14 cellular contexts compared by ENCODE assay signal in genomic region chr6:3782876-3783832, GRCh38.
"Had no signal": no experiment of that assay in that cellular context is flagged by ENCODE, and none has a peak within 500 bp of the region (broad histone marks: within the 10 kb centered on the region; RNA-seq: fewer than 3 reads in every experiment).

No MANE protein-coding gene starts in this region.

- H3K4me1 Mint-ChIP-seq: activated naive CD4-positive, alpha-beta T cell treated with anti-CD3 and anti-CD28 coated beads, Interleukin-2, amount 10 ng/mL, durations not matched to agents 7 days and 5 days; central memory CD8-positive, alpha-beta T cell had no signal

- ATAC-seq: effector memory CD8-positive, alpha-beta T cell; heart left ventricle; left lobe of liver; natural killer cell treated with Interleukin-12 subunit alpha and Interleukin-12 subunit beta and Interleukin-15 and Interleukin-18, amount 100 ng/mL, for 72 hours had no signal

- H3K36me3 Mint-ChIP-seq: activated naive CD4-positive, alpha-beta T cell treated with anti-CD3 and anti-CD28 coated beads, Interleukin-2, amount 10 ng/mL, durations not matched to agents 7 days and 5 days; natural killer cell treated with Interleukin-12 subunit alpha and Interleukin-12 subunit beta and Interleukin-15 and Interleukin-18, amount 100 ng/mL, for 72 hours had no signal

- H3K27ac ChIP-seq: adrenal gland, epithelial cell of prostate, heart left ventricle, ovary, stomach, thoracic aorta had no signal

- H3K4me3 ChIP-seq: adrenal gland, heart left ventricle, ovary, stomach, thoracic aorta had no signal

- H3K9me3 ChIP-seq: adrenal gland, heart left ventricle, ovary, stomach, thoracic aorta had no signal

- H3K4me3 Mint-ChIP-seq: activated naive CD4-positive, alpha-beta T cell treated with anti-CD3 and anti-CD28 coated beads, Interleukin-2, amount 10 ng/mL, durations not matched to agents 7 days and 5 days; central memory CD8-positive, alpha-beta T cell; effector memory CD8-positive, alpha-beta T cell; natural killer cell treated with Interleukin-12 subunit alpha and Interleukin-12 subunit beta and Interleukin-15 and Interleukin-18, amount 100 ng/mL, for 72 hours had no signal

- H3K27me3 ChIP-seq: adrenal gland, heart left ventricle, ovary, stomach had no signal

- H3K36me3 ChIP-seq: adrenal gland, heart left ventricle, ovary, stomach, thoracic aorta had no signal

- DNase-seq: activated naive CD4-positive, alpha-beta T cell treated with anti-CD3 and anti-CD28 coated beads, Interleukin-2, amount 10 ng/mL, durations not matched to agents 7 days and 5 days; adrenal gland; effector memory CD8-positive, alpha-beta T cell; heart left ventricle; ovary; stimulated activated CD4-positive, alpha-beta T cell treated with anti-CD3 and anti-CD28 coated beads, Interleukin-4, amount 100 ng/mL, for 1 hour; stimulated activated CD8-positive, alpha-beta memory T cell treated with anti-CD3 and anti-CD28 coated beads, Interleukin-4, amount 100 ng/mL, for 48 hours; stomach had no signal

- H3K27ac Mint-ChIP-seq: activated naive CD4-positive, alpha-beta T cell treated with anti-CD3 and anti-CD28 coated beads, Interleukin-2, amount 10 ng/mL, durations not matched to agents 7 days and 5 days; activated T-helper 2 cell treated with anti-CD3 and anti-CD28 coated beads, Interferon-gamma antibody, Interleukin-2, Interleukin-4, amounts not matched to agents 10 μg/mL and 5 μg/mL and 100 μg/mL, durations not matched to agents 14 hours and 24 hours and 36 hours; effector memory CD8-positive, alpha-beta T cell; natural killer cell treated with Interleukin-12 subunit alpha and Interleukin-12 subunit beta and Interleukin-15 and Interleukin-18, amount 100 ng/mL, for 72 hours had no signal

- H3K9me3 Mint-ChIP-seq: activated naive CD4-positive, alpha-beta T cell treated with anti-CD3 and anti-CD28 coated beads, Interleukin-2, amount 10 ng/mL, durations not matched to agents 7 days and 5 days; activated T-helper 2 cell treated with anti-CD3 and anti-CD28 coated beads, Interferon-gamma antibody, Interleukin-2, Interleukin-4, amounts not matched to agents 10 μg/mL and 5 μg/mL and 100 μg/mL, durations not matched to agents 14 hours and 24 hours and 36 hours; central memory CD8-positive, alpha-beta T cell; effector memory CD8-positive, alpha-beta T cell; natural killer cell treated with Interleukin-12 subunit alpha and Interleukin-12 subunit beta and Interleukin-15 and Interleukin-18, amount 100 ng/mL, for 72 hours had no signal

- H3K4me1 ChIP-seq: adrenal gland, heart left ventricle, stomach had no signal
